In the genomic region with DNA sequence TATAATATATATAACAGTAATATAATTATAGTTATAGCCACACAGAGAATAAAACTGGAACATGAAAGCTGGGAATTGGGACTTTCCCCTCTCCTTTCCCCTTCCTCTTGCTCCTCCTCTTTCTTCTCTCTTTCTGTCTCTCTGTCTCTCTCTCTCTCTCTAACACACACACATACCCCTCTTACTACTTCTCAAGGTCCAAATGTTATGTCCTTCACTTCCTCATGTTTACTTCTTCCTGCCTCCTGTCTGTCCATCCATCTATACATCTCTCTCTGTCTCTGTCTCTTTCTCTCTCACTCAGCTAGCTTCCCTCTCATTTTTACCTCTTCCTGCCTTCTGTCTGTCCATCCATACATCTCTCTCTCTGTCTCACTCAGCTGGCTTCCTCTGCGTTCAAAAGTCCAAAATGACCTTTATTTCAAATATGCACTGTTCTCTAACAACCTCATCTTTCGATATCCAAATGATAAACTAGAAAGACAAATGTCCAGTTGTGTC, we compare ENCODE assay signal across 21 cellular contexts.
"Had no signal": no experiment of that assay in that cellular context is flagged by ENCODE, and none has a peak within 500 bp of the region (broad histone marks: within the 10 kb centered on the region; RNA-seq: fewer than 3 reads in every experiment).

No MANE protein-coding gene starts in this region.

- H2AFZ ChIP-seq: PC-9 had no signal

- H3K27ac ChIP-seq: colonic mucosa, PC-9 had no signal

- H3K36me3 ChIP-seq: colonic mucosa, MG63 had no signal

- H3K4me3 ChIP-seq: colonic mucosa, MG63, PC-9 had no signal

- H3K4me1 ChIP-seq: colonic mucosa had no signal

- H3K4me2 ChIP-seq: PC-9 had no signal

- DNase-seq: activated CD4-positive, alpha-beta T cell treated with anti-CD3 and anti-CD28 coated beads, Interleukin-2, amount 50 U/mL, for 1 hour; activated CD4-positive, CD25-positive, alpha-beta regulatory T cell; activated CD8-positive, alpha-beta memory T cell treated with anti-CD3 and anti-CD28 coated beads, Interleukin-2, amount 50 U/mL, for 4 hours; activated CD8-positive, alpha-beta T cell treated with anti-CD3 and anti-CD28 coated beads for 36 hours; activated gamma-delta T cell treated with Interleukin-2 at 50 U/mL for 16 hours; activated naive CD4-positive, alpha-beta T cell treated with anti-CD3 and anti-CD28 coated beads, Interleukin-2, amount 10 ng/mL, durations not matched to agents 7 days and 5 days; activated naive CD8-positive, alpha-beta T cell treated with anti-CD3 and anti-CD28 coated beads for 36 hours; activated T-cell treated with anti-CD3 and anti-CD28 coated beads, Interleukin-2, amount 50 U/mL, for 72 hours; cerebellar nuclear complex; colonic mucosa; MG63; NCI-H1048; NCI-H1694; NCI-H2029; NCI-H2107; NCI-H446; NCI-H524; PC-9; SIG-M5; T-helper 2 cell; T1000 had no signal

- H3K9me3 ChIP-seq: colonic mucosa, MG63 had no signal

- ATAC-seq: activated CD8-positive, alpha-beta T cell treated with anti-CD3 and anti-CD28 coated beads for 36 hours had no signal

- H3K27me3 ChIP-seq: colonic mucosa, MG63 had no signal
